Comparison of ENCODE assay signal across 23 cellular contexts in genomic region chr13:109199280-109199679, GRCh38.
"Had no signal": no experiment of that assay in that cellular context is flagged by ENCODE, and none has a peak within 500 bp of the region (broad histone marks: within the 10 kb centered on the region; RNA-seq: fewer than 3 reads in every experiment).

No MANE protein-coding gene starts in this region.

- H3K36me3 ChIP-seq: adrenal gland, breast epithelium had no signal

- ATAC-seq: activated CD4-positive, CD25-positive, alpha-beta regulatory T cell treated with anti-CD3 and anti-CD28 coated beads, Interleukin-2, amount 50 U/mL, for 24 hours; activated CD8-positive, alpha-beta T cell treated with anti-CD3 and anti-CD28 coated beads, Interleukin-2, amount 10 ng/mL, durations not matched to agents 7 days and 5 days; PC-3 had no signal

- H3K4me3 ChIP-seq: adrenal gland, breast epithelium had no signal

- H3K4me1 ChIP-seq: adrenal gland, breast epithelium had no signal

- H3K9me3 ChIP-seq: adrenal gland, breast epithelium had no signal

- DNase-seq: activated CD4-positive, alpha-beta T cell treated with anti-CD3 and anti-CD28 coated beads for 4 hours; activated CD4-positive, alpha-beta T cell treated with anti-CD3 and anti-CD28 coated beads, Interleukin-2, amount 50 U/mL, for 4 hours; activated CD8-positive, alpha-beta memory T cell treated with anti-CD3 and anti-CD28 coated beads, Interleukin-2, amount 50 U/mL, for 48 hours; activated CD8-positive, alpha-beta T cell treated with anti-CD3 and anti-CD28 coated beads, Interleukin-2, amount 10 ng/mL, durations not matched to agents 7 days and 5 days; activated naive CD4-positive, alpha-beta T cell treated with anti-CD3 and anti-CD28 coated beads, Interleukin-2, amount 50 U/mL, for 16 hours; activated naive CD8-positive, alpha-beta T cell treated with anti-CD3 and anti-CD28 coated beads, Interleukin-2, amount 10 ng/mL, durations not matched to agents 7 days and 5 days; activated T-cell treated with anti-CD3 and anti-CD28 coated beads, Interleukin-2, amount 50 U/mL, for 1 hour; adrenal gland; aorta; caudate nucleus; Kasumi-1; NCI-H1048; NCI-H187; NCI-H2081; NCI-H2171; NCI-H2227 treated with DMSO at 0.1 percent for 48 hours; NCI-H446 treated with DMSO at 0.1 percent for 48 hours; NCI-H524 treated with DMSO at 0.1 percent for 48 hours; NCI-H82; SHP77 treated with DMSO at 0.1 percent for 48 hours had no signal

- H3K27ac ChIP-seq: adrenal gland, breast epithelium had no signal

- H3K27me3 ChIP-seq: adrenal gland, breast epithelium had no signal
